Comparison of ENCODE assay signal across 8 cellular contexts in genomic region chr3:143171141-143171651, GRCh38. TPM values are rescaled to one million over a fixed set of nuclear protein-coding genes. Genes with fewer than 3 reads are reported as not detected.
DNase-seq lines count a peak whose midpoint lies in the region; ATAC-seq and TF ChIP-seq lines count a peak whose summit lies in the region.

No MANE protein-coding gene starts in this region.

- H3K4me3 ChIP-seq in AG04449 (ENCODE audit: low read depth, low read length) (no peak overlapping the region), aorta (ENCODE audit: low read length in 2 of 2) (no peak overlapping the region), H7 (ENCODE audit: insufficient read depth, low read depth, low read length) (no peak overlapping the region)

- H3K27ac ChIP-seq in aorta (ENCODE audit: low read depth in 1 of 2, low read length in 2 of 2) = no peak overlapping the region

- H3K9me3 ChIP-seq in aorta (ENCODE audit: control insufficient read depth, low read length) = peaks cover 1% of the 10 kb centered on the region

- WGBS in aorta, 2 donors = 35% methylated on average over 3 of the region's 3 CpGs

- ATAC-seq in GM19035 (IDR thresholded peaks at IDR 0.05; ENCODE audit: unreplicated experiment) (peak; percentile 81), HG03460 (IDR thresholded peaks at IDR 0.05; ENCODE audit: unreplicated experiment) (peak; percentile 86), esophagus mucosa (no peak), aorta (ENCODE audit: low FRiP score) (no peak)

- H3K27ac Mint-ChIP-seq in activated naive CD8-positive, alpha-beta T cell treated with anti-CD3 and anti-CD28 coated beads for 36 hours = peak overlapping the region; percentile 99

- H3K36me3 ChIP-seq in aorta (ENCODE audit: control insufficient read depth in 1 of 2, insufficient read depth in 2 of 2, low read length in 1 of 2) (no peaks in the 10 kb centered on the region), H7 (replicated peaks; ENCODE audit: control insufficient read depth, insufficient read depth, low read length) (no peaks in the 10 kb centered on the region)

- TF ChIP-seq CTCF in AG04449 (IDR thresholded peaks at IDR 0.05; ENCODE audit: insufficient read depth, low read length, missing control alignments) = no peak

- H3K27me3 ChIP-seq in aorta (ENCODE audit: control insufficient read depth in 1 of 2, insufficient read depth in 2 of 2, low read length in 1 of 2) = no peaks in the 10 kb centered on the region
- H3K27me3 ChIP-seq in H7 (ENCODE audit: control insufficient read depth, insufficient read depth, low read length) = no peaks in the 10 kb centered on the region

- DNase-seq in AG04449 (ENCODE audit: low read depth, low spot score) = peak; percentile 28
- no peak for DNase-seq in activated naive CD8-positive, alpha-beta T cell treated with anti-CD3 and anti-CD28 coated beads for 36 hours
- peak; percentile 48 for DNase-seq in renal cortical epithelial cell (ENCODE audit: low read depth)
- DNase-seq in aorta = no peak
- no peak for DNase-seq in H7

- H3K4me1 ChIP-seq in aorta (ENCODE audit: control insufficient read depth in 1 of 2, insufficient read depth in 2 of 2, low read length in 2 of 2) = no peaks in the 10 kb centered on the region

- peaks cover 69% of the 10 kb centered on the region for H3K4me1 Mint-ChIP-seq in activated naive CD8-positive, alpha-beta T cell treated with anti-CD3 and anti-CD28 coated beads for 36 hours

- no peaks in the 10 kb centered on the region for H3K27me3 Mint-ChIP-seq in activated naive CD8-positive, alpha-beta T cell treated with anti-CD3 and anti-CD28 coated beads for 36 hours

- CTCF ChIA-PET in AG04449 (lab: Yijun Ruan, JAX) = interaction anchor here (1.1 kb wide), 2 partner anchors 11 to 19 kb away, joined by 3 read pairs; no protein-coding TSS in a partner anchor

- H3K9me3 Mint-ChIP-seq in activated naive CD8-positive, alpha-beta T cell treated with anti-CD3 and anti-CD28 coated beads for 36 hours = peaks cover 28% of the 10 kb centered on the region

- H3K36me3 Mint-ChIP-seq in activated naive CD8-positive, alpha-beta T cell treated with anti-CD3 and anti-CD28 coated beads for 36 hours = peaks cover 33% of the 10 kb centered on the region

- H3K4me3 Mint-ChIP-seq in activated naive CD8-positive, alpha-beta T cell treated with anti-CD3 and anti-CD28 coated beads for 36 hours = peak overlapping the region; percentile 68

- POLR2A ChIA-PET in AG04449 (lab: Yijun Ruan, JAX) = interaction anchor here (0.8 kb wide), 1 partner anchor 21 kb away, joined by 3 read pairs; no protein-coding TSS in a partner anchor

- intact Hi-C loops in aorta (cut with DNase I) = no loop called here

RNA-seq across cellular contexts. Expression of gene CHST2, which starts 51.6 kb away (rescaled TPM):
- total RNA-seq in activated naive CD8-positive, alpha-beta T cell treated with anti-CD3 and anti-CD28 coated beads for 36 hours = 10 to 100 TPM; 12.0 to 13.2 TPM
- total RNA-seq in renal cortical epithelial cell (2.9 and 7.1 TPM in 2 replicates), esophagus mucosa (1.5 TPM), aorta (1 to 10 TPM; 2.8 to 3.7 TPM)
- 1 to 10 TPM in 1 of 2 donors, under 1 TPM in 1; 0.50 to 2.7 TPM for polyA plus RNA-seq in aorta
- total RNA-seq in H7 (2014; rRNA removed; shearing (Covaris generic)) = 99.4 and 122 TPM in 2 replicates

Comparison
In these comparisons a context has a peak if more than half of its experiments do, and no peak if none do; other contexts are left out.
1. DNase-seq: peak in AG04449 (single experiment) and renal cortical epithelial cell (single experiment); none in activated naive CD8-positive, alpha-beta T cell treated with anti-CD3 and anti-CD28 coated beads for 36 hours (single experiment), aorta (0 of 2) and H7 (single experiment).
2. ATAC-seq: peak in GM19035 (single experiment) and HG03460 (single experiment); none in esophagus mucosa (single experiment) and aorta (single experiment).